ENCODE assay signal across 10 cellular contexts in genomic region chr12:47801170-47801903, GRCh38. TPM values are rescaled to one million over a fixed set of nuclear protein-coding genes. Genes with fewer than 3 reads are reported as not detected.
DNase-seq lines count a peak whose midpoint lies in the region; ATAC-seq, FAIRE-seq and TF ChIP-seq lines count a peak whose summit lies in the region.
"Had no signal": no experiment of that assay in that cellular context is flagged by ENCODE, and none has a peak within 500 bp of the region (broad histone marks: within the 10 kb centered on the region; RNA-seq: fewer than 3 reads in every experiment).

No MANE protein-coding gene starts in this region.

- H3K27me3 Mint-ChIP-seq in activated T-cell treated with anti-CD3 and anti-CD28 coated beads, Interleukin-2, amount 50 U/mL, for 72 hours (ENCODE audit: low read depth), result no peaks in the 10 kb centered on the region
- no peaks in the 10 kb centered on the region for H3K27me3 Mint-ChIP-seq in activated T-cell treated with anti-CD3 and anti-CD28 coated beads, Interleukin-2, amount 50 U/mL, for 4 hours (ENCODE audit: low read depth)

- H3K27me3 ChIP-seq in bronchial epithelial cell (ENCODE audit: control insufficient read depth, insufficient read depth, low read length) (no peaks in the 10 kb centered on the region), lower lobe of right lung (ENCODE audit: low read depth) (no peaks in the 10 kb centered on the region), transverse colon (no peaks in the 10 kb centered on the region)

- peaks cover 81% of the 10 kb centered on the region for H3K4me1 ChIP-seq in lower lobe of right lung
- H3K4me1 ChIP-seq in transverse colon, result peaks cover 55 to 73% (median 69%) of the 10 kb centered on the region in 4 donors

- intact Hi-C loops in lower lobe of right lung (cut with DNase I), result no loop called here
- intact Hi-C loops in transverse colon (cut with DNase I; ENCODE audit: low total_unique reads), result no loop called here

- H3K4me1 Mint-ChIP-seq in activated T-cell treated with anti-CD3 and anti-CD28 coated beads, Interleukin-2, amount 50 U/mL, for 72 hours (ENCODE audit: low read depth), result peaks cover 67% of the 10 kb centered on the region
- peaks cover 64% of the 10 kb centered on the region for H3K4me1 Mint-ChIP-seq in activated T-cell treated with anti-CD3 and anti-CD28 coated beads, Interleukin-2, amount 50 U/mL, for 4 hours (ENCODE audit: low read depth)

- H3K9me3 ChIP-seq in lower lobe of right lung (no peaks in the 10 kb centered on the region), transverse colon (no peaks in the 10 kb centered on the region)

- WGBS in transverse colon (ENCODE audit: low coverage in 1 of 2), 2 donors, result 79% methylated on average over 7 of the region's 7 CpGs; no CpG with 5 or more reads in 1 of the 2 donors

- no peaks in the 10 kb centered on the region for H3K9me3 Mint-ChIP-seq in activated T-cell treated with anti-CD3 and anti-CD28 coated beads, Interleukin-2, amount 50 U/mL, for 72 hours
- no peaks in the 10 kb centered on the region for H3K9me3 Mint-ChIP-seq in activated T-cell treated with anti-CD3 and anti-CD28 coated beads, Interleukin-2, amount 50 U/mL, for 4 hours

- in situ Hi-C loops in transverse colon (cut with MboI; ENCODE audit: low pct_ligation_motif_present in 1 of 4, low pct_unique_long_range_greater_than_20kb in 1 of 4, low sequenced_read_pairs in 3 of 4), result no loop called here

- no peak for DNase-seq in activated T-cell treated with anti-CD3 and anti-CD28 coated beads, Interleukin-2, amount 50 U/mL, for 72 hours
- no peak for DNase-seq in activated T-cell treated with anti-CD3 and anti-CD28 coated beads, Interleukin-2, amount 50 U/mL, for 4 hours
- DNase-seq in bronchial epithelial cell (ENCODE audit: low read depth) (no peak), lower lobe of right lung (peak; percentile 66), transverse colon (no peak), NCI-H510A treated with DMSO at 0.1 percent for 48 hours (lab: John Stamatoyannopoulos, UW) (no peak)
- DNase-seq: NCI-H1048; stimulated activated CD4-positive, alpha-beta T cell treated with anti-CD3 and anti-CD28 coated beads, Interleukin-1b, Interleukin-23, amount 100 ng/mL, for 48 hours had no signal

- peak overlapping the region; percentile 67 for H3K27ac Mint-ChIP-seq in activated T-cell treated with anti-CD3 and anti-CD28 coated beads, Interleukin-2, amount 50 U/mL, for 72 hours

- TF ChIP-seq CTCF in bronchial epithelial cell (IDR thresholded peaks at IDR 0.05; ENCODE audit: insufficient read depth, low read length, severe bottlenecking) (peak; percentile 21), lower lobe of right lung (IDR thresholded peaks at IDR 0.05) (peak; percentile 25), transverse colon (IDR thresholded peaks at IDR 0.05) (no peak)

- no peak overlapping the region for H3K4me3 ChIP-seq in bronchial epithelial cell (ENCODE audit: low read depth, low read length)
- peak overlapping the region; percentile 0 for H3K4me3 ChIP-seq in lower lobe of right lung
- H3K4me3 ChIP-seq in transverse colon, result no peak overlapping the region

- ATAC-seq in activated T-cell treated with anti-CD3 and anti-CD28 coated beads, Interleukin-2, amount 50 U/mL, for 72 hours (replicated peaks in 1 of 2), result no peak
- ATAC-seq in activated T-cell treated with anti-CD3 and anti-CD28 coated beads, Interleukin-2, amount 50 U/mL, for 4 hours, result no peak
- ATAC-seq in lower lobe of right lung (peak; percentile 40 to 57), GM18505 (IDR thresholded peaks at IDR 0.05; ENCODE audit: unreplicated experiment) (no peak), HG03025 (IDR thresholded peaks at IDR 0.05; ENCODE audit: low FRiP score, unreplicated experiment) (no peak)

- H3K36me3 Mint-ChIP-seq in activated T-cell treated with anti-CD3 and anti-CD28 coated beads, Interleukin-2, amount 50 U/mL, for 72 hours (ENCODE audit: insufficient read depth in 2 of 2), result peaks cover 6 to 32% of the 10 kb centered on the region in 2 donors
- peaks cover 17% of the 10 kb centered on the region for H3K36me3 Mint-ChIP-seq in activated T-cell treated with anti-CD3 and anti-CD28 coated beads, Interleukin-2, amount 50 U/mL, for 4 hours (ENCODE audit: insufficient read depth)

- H3K27ac ChIP-seq in lower lobe of right lung (peak overlapping the region; percentile 97), transverse colon (peak overlapping the region; percentile 53 to 97 (median 82))

- TF ChIP-seq EP300 in transverse colon (IDR thresholded peaks at IDR 0.05; ENCODE audit: low read depth), result no peak

- H3K4me3 Mint-ChIP-seq in activated T-cell treated with anti-CD3 and anti-CD28 coated beads, Interleukin-2, amount 50 U/mL, for 72 hours, result no peak overlapping the region
- H3K4me3 Mint-ChIP-seq in activated T-cell treated with anti-CD3 and anti-CD28 coated beads, Interleukin-2, amount 50 U/mL, for 4 hours, result no peak overlapping the region

- FAIRE-seq in bronchial epithelial cell (lab: Jason Lieb, UNC), result peak; percentile 47

- TF ChIP-seq POLR2A in transverse colon (IDR thresholded peaks at IDR 0.05), result no peak
- no peak for TF ChIP-seq POLR2A in GM18505 (IDR thresholded peaks at IDR 0.05; ENCODE audit: borderline replicate concordance, extremely low read depth, insufficient read depth, insufficient read length)

- H3K36me3 ChIP-seq in bronchial epithelial cell (ENCODE audit: control insufficient read depth, insufficient read depth, low read length) (peaks cover 13% of the 10 kb centered on the region), lower lobe of right lung (peaks cover 49% of the 10 kb centered on the region), transverse colon (peaks cover 0 to 8% (median 0%) of the 10 kb centered on the region in 4 donors)

RNA-seq across cellular contexts. Expression of gene HDAC7, which starts 18.4 kb away (rescaled TPM):
- 100 to 1,000 TPM; 288 to 350 TPM for total RNA-seq in activated T-cell treated with anti-CD3 and anti-CD28 coated beads, Interleukin-2, amount 50 U/mL, for 72 hours
- total RNA-seq in activated T-cell treated with anti-CD3 and anti-CD28 coated beads, Interleukin-2, amount 50 U/mL, for 4 hours, result 100 to 1,000 TPM; 168 to 199 (median 199) TPM
- 7.1 and 9.0 TPM in 2 replicates for total RNA-seq in bronchial epithelial cell
- total RNA-seq in lower lobe of right lung, result 104 TPM
- 100 to 1,000 TPM in 1 of 4 donors, 10 to 100 TPM in 3; 19.4 to 133 (median 28.3) TPM for total RNA-seq in transverse colon

RNA-seq across cellular contexts. Expression of gene SLC48A1, which starts 28.3 kb away (rescaled TPM):
- 10 to 100 TPM; 14.6 to 15.2 TPM for total RNA-seq in activated T-cell treated with anti-CD3 and anti-CD28 coated beads, Interleukin-2, amount 50 U/mL, for 72 hours
- 1 to 10 TPM; 4.0 to 5.2 (median 5.0) TPM for total RNA-seq in activated T-cell treated with anti-CD3 and anti-CD28 coated beads, Interleukin-2, amount 50 U/mL, for 4 hours
- 7.3 and 10.3 TPM in 2 replicates for total RNA-seq in bronchial epithelial cell
- total RNA-seq in lower lobe of right lung, result 39.9 TPM
- total RNA-seq in transverse colon, result 10 to 100 TPM; 19.9 to 76.7 (median 23.1) TPM

RNA-seq across cellular contexts. Expression of gene RAPGEF3, which starts 42.7 kb away (rescaled TPM):
- 1 to 10 TPM in 1 of 2 donors, under 1 TPM in 1; 0.62 to 1.4 TPM for total RNA-seq in activated T-cell treated with anti-CD3 and anti-CD28 coated beads, Interleukin-2, amount 50 U/mL, for 72 hours
- total RNA-seq in activated T-cell treated with anti-CD3 and anti-CD28 coated beads, Interleukin-2, amount 50 U/mL, for 4 hours, result 1 to 10 TPM in 1 of 3 donors, under 1 TPM in 2; 0.55 to 1.3 (median 0.66) TPM
- 0.90 and 3.9 TPM in 2 replicates for total RNA-seq in bronchial epithelial cell
- total RNA-seq in lower lobe of right lung, result 44.5 TPM
- 10 to 100 TPM in 2 of 4 donors, 1 to 10 TPM in 2; 8.1 to 51.7 (median 24.6) TPM for total RNA-seq in transverse colon

Comparison
In these comparisons a context has a peak if more than half of its experiments do, and no peak if none do; other contexts are left out.
1. ATAC-seq: peak in lower lobe of right lung (2 of 2); none in activated T-cell treated with anti-CD3 and anti-CD28 coated beads, Interleukin-2, amount 50 U/mL, for 72 hours (0 of 2), activated T-cell treated with anti-CD3 and anti-CD28 coated beads, Interleukin-2, amount 50 U/mL, for 4 hours (0 of 2), GM18505 (single experiment) and HG03025 (single experiment).
2. CTCF ChIP-seq: peak in bronchial epithelial cell (single experiment) and lower lobe of right lung (single experiment); none in transverse colon (0 of 5).